8 cellular contexts compared by ENCODE assay signal in the genomic region with DNA sequence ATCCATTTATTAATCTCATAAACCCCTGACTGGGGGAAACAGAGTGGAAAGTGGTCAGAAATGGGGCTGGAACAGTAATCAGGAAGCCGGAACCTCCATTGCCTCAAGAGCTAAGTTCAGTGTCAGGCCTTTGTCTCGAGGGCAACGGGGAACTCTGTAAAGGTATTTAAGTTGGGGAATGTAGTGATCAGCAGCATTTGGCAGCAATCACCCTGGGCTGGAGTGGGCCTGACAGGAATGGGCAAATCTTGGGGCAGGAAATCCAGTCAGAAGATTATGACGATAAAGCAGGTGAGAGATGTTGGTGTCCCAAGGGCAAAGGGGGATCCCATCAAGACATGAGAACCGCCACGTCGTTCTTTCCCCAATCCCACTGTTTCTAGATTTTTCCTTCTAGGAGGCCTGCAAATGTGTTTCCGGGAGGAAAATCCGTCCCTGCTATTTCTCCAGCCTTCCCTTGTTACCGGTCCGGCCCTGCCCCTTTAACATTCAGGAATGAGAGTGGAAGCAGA.
DNase-seq lines count a peak whose midpoint lies in the region; ATAC-seq and TF ChIP-seq lines count a peak whose summit lies in the region.

No MANE protein-coding gene starts in this region.

- CTCF ChIA-PET in activated naive CD4-positive, alpha-beta T cell treated with anti-CD3 and anti-CD28 coated beads, Interleukin-2, amount 10 ng/mL, durations not matched to agents 7 days and 5 days (lab: Charles Lee) = interaction anchor here (1.6 kb wide), 1 partner anchor 24 kb away, joined by 4 read pairs; no protein-coding TSS in a partner anchor

- H3K9ac ChIP-seq in iPS-15b (ENCODE audit: low read depth, low read length) = peak overlapping the region; percentile 95

- H3K4me3 Mint-ChIP-seq in activated naive CD4-positive, alpha-beta T cell treated with anti-CD3 and anti-CD28 coated beads, Interleukin-2, amount 10 ng/mL, durations not matched to agents 7 days and 5 days = peak overlapping the region; percentile 79

- peaks cover 17% of the 10 kb centered on the region for H3K4me1 Mint-ChIP-seq in activated naive CD4-positive, alpha-beta T cell treated with anti-CD3 and anti-CD28 coated beads, Interleukin-2, amount 10 ng/mL, durations not matched to agents 7 days and 5 days

- WGBS in spleen, 5 donors = 23 to 30% (median 28%) methylated on average over 11 of the region's 11 CpGs

- peaks cover 9% of the 10 kb centered on the region for H3K4me1 ChIP-seq in iPS-15b (ENCODE audit: control insufficient read depth, insufficient read depth, low read length)
- peaks cover 0 to 20% (median 13%) of the 10 kb centered on the region in 6 donors for H3K4me1 ChIP-seq in spleen

- H3K36me3 Mint-ChIP-seq in activated naive CD4-positive, alpha-beta T cell treated with anti-CD3 and anti-CD28 coated beads, Interleukin-2, amount 10 ng/mL, durations not matched to agents 7 days and 5 days = no peaks in the 10 kb centered on the region

- peak overlapping the region; percentile 81 for H3K27ac Mint-ChIP-seq in activated naive CD4-positive, alpha-beta T cell treated with anti-CD3 and anti-CD28 coated beads, Interleukin-2, amount 10 ng/mL, durations not matched to agents 7 days and 5 days

- H3K36me3 ChIP-seq in iPS-15b (ENCODE audit: control insufficient read depth, insufficient read depth, low read length) = no peaks in the 10 kb centered on the region
- H3K36me3 ChIP-seq in spleen = no peaks in the 10 kb centered on the region

- peaks cover 52% of the 10 kb centered on the region for H3K27me3 Mint-ChIP-seq in activated naive CD4-positive, alpha-beta T cell treated with anti-CD3 and anti-CD28 coated beads, Interleukin-2, amount 10 ng/mL, durations not matched to agents 7 days and 5 days

- peak overlapping the region; percentile 88 to 94 (median 91) for H3K27ac ChIP-seq in spleen

- no peak for TF ChIP-seq CTCF in spleen (IDR thresholded peaks at IDR 0.05 in 8 of 11, conservative IDR thresholded peaks at IDR 0.05 in 3 of 11)

- TF ChIP-seq POLR2A in spleen (IDR thresholded peaks at IDR 0.05) = no peak

- ATAC-seq in GM19351 (IDR thresholded peaks at IDR 0.05; ENCODE audit: unreplicated experiment) (no peak), HG03442 (IDR thresholded peaks at IDR 0.05; ENCODE audit: unreplicated experiment) (no peak)

- H3K4me3 ChIP-seq in iPS-15b (ENCODE audit: low read depth, low read length) (peak overlapping the region; percentile 76), spleen (peak overlapping the region; percentile 23 to 76 (median 44))

- intact Hi-C loops in spleen (cut with DNase I; ENCODE audit: low total_unique reads) = loop anchor here (10.0 kb wide), 1 partner anchor 134 kb away; no protein-coding TSS in a partner anchor

- H3K27me3 ChIP-seq in iPS-15b (ENCODE audit: control insufficient read depth, insufficient read depth, low read length) = peaks cover 7% of the 10 kb centered on the region
- no peaks in the 10 kb centered on the region for H3K27me3 ChIP-seq in spleen (replicated peaks in 1 of 7)

- H3K9me3 ChIP-seq in iPS-15b (ENCODE audit: control insufficient read depth, insufficient read depth, low read length) = no peaks in the 10 kb centered on the region
- H3K9me3 ChIP-seq in spleen = no peaks in the 10 kb centered on the region

- H3K9me3 Mint-ChIP-seq in activated naive CD4-positive, alpha-beta T cell treated with anti-CD3 and anti-CD28 coated beads, Interleukin-2, amount 10 ng/mL, durations not matched to agents 7 days and 5 days = no peaks in the 10 kb centered on the region

- DNase-seq in stimulated activated CD4-positive, alpha-beta T cell treated with anti-CD3 and anti-CD28 coated beads, Interleukin-12 subunit alpha, Interleukin-12 subunit beta, amount 100 ng/mL, for 4 hours = peak; percentile 6
- no peak for DNase-seq in stimulated activated CD4-positive, alpha-beta T cell treated with anti-CD3 and anti-CD28 coated beads, Interleukin-15, amount 100 ng/mL, for 24 hours
- DNase-seq in activated naive CD4-positive, alpha-beta T cell treated with anti-CD3 and anti-CD28 coated beads, Interleukin-2, amount 10 ng/mL, durations not matched to agents 7 days and 5 days = no peak
- no peak for DNase-seq in spleen
- DNase-seq in GM19238 (ENCODE audit: insufficient read length, low spot score) = no peak
